2 cellular contexts compared by ENCODE assay signal in the genomic region with DNA sequence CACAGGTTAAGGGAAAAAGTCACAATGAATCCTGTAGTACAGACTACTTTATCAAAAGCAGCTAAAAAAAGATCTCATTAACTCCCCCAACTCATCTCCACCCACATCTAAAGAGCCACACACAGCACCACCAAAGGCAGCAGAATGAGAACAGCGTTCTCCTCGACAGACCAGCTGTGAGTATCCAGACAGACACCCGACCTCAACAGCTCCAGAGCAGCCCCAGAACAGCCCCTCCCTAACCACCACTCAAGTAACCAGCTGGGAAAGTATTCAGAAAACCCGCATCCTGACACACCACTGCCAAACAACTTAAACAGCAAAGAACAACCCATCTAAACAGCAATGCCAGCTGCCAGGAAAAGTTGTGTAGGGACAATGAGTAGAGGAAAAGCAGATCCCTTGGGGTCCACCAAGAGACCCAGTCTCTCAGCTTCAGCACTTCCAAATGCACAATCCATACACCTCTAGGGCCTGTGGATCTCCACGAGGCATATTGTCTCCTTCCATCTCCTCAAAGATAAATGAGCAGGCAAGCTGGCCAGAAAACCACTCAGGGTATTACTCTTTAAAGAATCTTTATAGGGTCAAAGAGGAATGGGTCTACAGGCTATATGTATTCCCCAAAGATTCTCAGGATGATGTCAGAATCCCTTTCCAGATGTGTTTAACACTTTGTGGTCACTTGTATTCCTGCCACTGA. TPM values are rescaled to one million over a fixed set of nuclear protein-coding genes. Genes with fewer than 3 reads are reported as not detected.
"Had no signal": no experiment of that assay in that cellular context is flagged by ENCODE, and none has a peak within 500 bp of the region (broad histone marks: within the 10 kb centered on the region; RNA-seq: fewer than 3 reads in every experiment).

No MANE protein-coding gene starts in this region.

RNA-seq across cellular contexts. Expression of a gene that starts 50.1 kb away (rescaled TPM):
- total RNA-seq: mononuclear cell had no signal
- polyA plus RNA-seq: naive thymus-derived CD4-positive, alpha-beta T cell had no signal
